ENCODE assay signal across 1 cellular context in the genomic region with DNA sequence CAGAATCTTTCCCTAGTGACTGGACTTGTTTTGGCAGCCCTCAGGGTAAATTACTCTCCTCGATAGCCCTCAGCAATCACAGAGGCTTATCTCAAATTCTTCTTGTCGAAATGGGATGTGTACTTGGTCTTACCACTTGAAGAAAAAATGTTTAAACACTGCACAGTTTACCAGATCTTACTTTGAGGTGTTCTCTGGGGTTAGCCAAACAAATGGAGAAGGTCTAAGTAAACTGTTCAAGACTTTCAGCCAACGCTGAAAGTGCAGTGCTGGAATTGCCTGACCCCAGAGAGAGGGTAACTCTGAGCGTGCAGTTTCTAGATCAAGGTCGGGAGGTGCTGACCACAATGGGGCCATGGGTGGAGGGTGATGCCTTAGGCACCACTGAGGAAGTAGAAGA.
TF ChIP-seq lines count a peak whose summit lies in the region.

No MANE protein-coding gene starts in this region.

TF ChIP-seq in SK-N-SH, 30 proteins besides CTCF, POLR2A, EP300 and RAD21 (continued from another document):
- TF ChIP-seq, protein P1, sequence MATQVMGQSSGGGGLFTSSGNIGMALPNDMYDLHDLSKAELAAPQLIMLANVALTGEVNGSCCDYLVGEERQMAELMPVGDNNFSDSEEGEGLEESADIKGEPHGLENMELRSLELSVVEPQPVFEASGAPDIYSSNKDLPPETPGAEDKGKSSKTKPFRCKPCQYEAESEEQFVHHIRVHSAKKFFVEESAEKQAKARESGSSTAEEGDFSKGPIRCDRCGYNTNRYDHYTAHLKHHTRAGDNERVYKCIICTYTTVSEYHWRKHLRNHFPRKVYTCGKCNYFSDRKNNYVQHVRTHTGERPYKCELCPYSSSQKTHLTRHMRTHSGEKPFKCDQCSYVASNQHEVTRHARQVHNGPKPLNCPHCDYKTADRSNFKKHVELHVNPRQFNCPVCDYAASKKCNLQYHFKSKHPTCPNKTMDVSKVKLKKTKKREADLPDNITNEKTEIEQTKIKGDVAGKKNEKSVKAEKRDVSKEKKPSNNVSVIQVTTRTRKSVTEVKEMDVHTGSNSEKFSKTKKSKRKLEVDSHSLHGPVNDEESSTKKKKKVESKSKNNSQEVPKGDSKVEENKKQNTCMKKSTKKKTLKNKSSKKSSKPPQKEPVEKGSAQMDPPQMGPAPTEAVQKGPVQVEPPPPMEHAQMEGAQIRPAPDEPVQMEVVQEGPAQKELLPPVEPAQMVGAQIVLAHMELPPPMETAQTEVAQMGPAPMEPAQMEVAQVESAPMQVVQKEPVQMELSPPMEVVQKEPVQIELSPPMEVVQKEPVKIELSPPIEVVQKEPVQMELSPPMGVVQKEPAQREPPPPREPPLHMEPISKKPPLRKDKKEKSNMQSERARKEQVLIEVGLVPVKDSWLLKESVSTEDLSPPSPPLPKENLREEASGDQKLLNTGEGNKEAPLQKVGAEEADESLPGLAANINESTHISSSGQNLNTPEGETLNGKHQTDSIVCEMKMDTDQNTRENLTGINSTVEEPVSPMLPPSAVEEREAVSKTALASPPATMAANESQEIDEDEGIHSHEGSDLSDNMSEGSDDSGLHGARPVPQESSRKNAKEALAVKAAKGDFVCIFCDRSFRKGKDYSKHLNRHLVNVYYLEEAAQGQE (IDR thresholded peaks at IDR 0.05; ENCODE audit: low read depth, low read length) = no peak
- TF ChIP-seq GATA2 (CRISPR knock-in tag; IDR thresholded peaks at IDR 0.05) (no peak), TCF12 (IDR thresholded peaks at IDR 0.05) (no peak), TAF1 (IDR thresholded peaks at IDR 0.05; ENCODE audit: borderline replicate concordance, low read depth, low read length) (no peak), SMC3 (IDR thresholded peaks at IDR 0.05; ENCODE audit: low read depth, low read length) (no peak)
- TF ChIP-seq, protein P2, sequence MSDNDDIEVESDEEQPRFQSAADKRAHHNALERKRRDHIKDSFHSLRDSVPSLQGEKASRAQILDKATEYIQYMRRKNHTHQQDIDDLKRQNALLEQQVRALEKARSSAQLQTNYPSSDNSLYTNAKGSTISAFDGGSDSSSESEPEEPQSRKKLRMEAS (IDR thresholded peaks at IDR 0.05; ENCODE audit: low read depth) = no peak
